Comparison of ENCODE assay signal across 1 cellular context in the genomic region with DNA sequence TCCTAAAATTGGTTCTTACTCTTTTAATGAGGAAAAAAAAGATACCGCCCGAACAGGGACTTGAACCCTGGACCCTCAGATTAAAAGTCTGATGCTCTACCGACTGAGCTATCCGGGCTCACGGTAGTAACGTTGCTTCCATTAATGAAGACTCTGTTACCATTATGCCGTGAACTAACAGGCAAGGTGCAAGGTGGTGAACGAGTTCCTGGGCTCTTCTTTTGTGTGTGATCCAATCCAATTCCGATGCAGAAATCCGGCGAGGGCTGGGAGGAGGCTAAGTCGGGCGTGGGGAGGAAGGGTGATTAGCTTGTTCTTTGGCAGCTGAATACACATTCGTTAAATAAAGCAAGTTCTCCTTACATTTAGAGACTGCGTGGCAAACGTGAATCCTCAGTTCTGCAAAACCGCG.
A peak's percentile ranks its signal among the peaks of the same experiment; 100 is the strongest.
TF ChIP-seq lines count a peak whose summit lies in the region.

No MANE protein-coding gene starts in this region.

TF ChIP-seq in HepG2, 621 proteins besides CTCF, POLR2A, EP300 and RAD21 (continued from another document and continues in another):
- no peak for TF ChIP-seq ZNF687 (CRISPR knock-in tag; IDR thresholded peaks at IDR 0.05)
- 0 out of 2 replicates have a peak, but pooled peaks have one; percentile 72 for TF ChIP-seq ZNF124 (CRISPR knock-in tag; IDR thresholded peaks at IDR 0.05)
- TF ChIP-seq KMT2B (CRISPR knock-in tag; IDR thresholded peaks at IDR 0.05), result peak; percentile 73; the same call in 1 of the 2 replicates
- peak; percentile 29; the same call in 1 of the 2 replicates for TF ChIP-seq NR2F6 (IDR thresholded peaks at IDR 0.05)
- TF ChIP-seq NR2F6 (CRISPR knock-in tag; IDR thresholded peaks at IDR 0.05), result 0 out of 2 replicates have a peak, but pooled peaks have one; percentile 13
- TF ChIP-seq MED8 (CRISPR knock-in tag; IDR thresholded peaks at IDR 0.05; ENCODE audit: insufficient replicate concordance), result no peak
- no peak for TF ChIP-seq TAF1 (CRISPR knock-in tag; IDR thresholded peaks at IDR 0.05)
- TF ChIP-seq ISL2 (CRISPR knock-in tag; IDR thresholded peaks at IDR 0.05), result no peak
- TF ChIP-seq FOXP1 (IDR thresholded peaks at IDR 0.05), result no peak
- no peak for TF ChIP-seq FOXP1 (CRISPR knock-in tag; IDR thresholded peaks at IDR 0.05)
- peak; percentile 38 for TF ChIP-seq JARID2 (CRISPR knock-in tag; IDR thresholded peaks at IDR 0.05; ENCODE audit: insufficient replicate concordance)
- TF ChIP-seq KLF11 (CRISPR knock-in tag; IDR thresholded peaks at IDR 0.05), result 0 out of 2 replicates have a peak, but pooled peaks have one; percentile 66
- TF ChIP-seq HDAC1 (CRISPR knock-in tag; IDR thresholded peaks at IDR 0.05), result peak; percentile 28; the same call in 1 of the 2 replicates
- no peak for TF ChIP-seq HIC2 (CRISPR knock-in tag; IDR thresholded peaks at IDR 0.05; ENCODE audit: low read depth)
- TF ChIP-seq KDM6A (CRISPR knock-in tag; IDR thresholded peaks at IDR 0.05; ENCODE audit: low read depth), result no peak
- TF ChIP-seq, protein P1, sequence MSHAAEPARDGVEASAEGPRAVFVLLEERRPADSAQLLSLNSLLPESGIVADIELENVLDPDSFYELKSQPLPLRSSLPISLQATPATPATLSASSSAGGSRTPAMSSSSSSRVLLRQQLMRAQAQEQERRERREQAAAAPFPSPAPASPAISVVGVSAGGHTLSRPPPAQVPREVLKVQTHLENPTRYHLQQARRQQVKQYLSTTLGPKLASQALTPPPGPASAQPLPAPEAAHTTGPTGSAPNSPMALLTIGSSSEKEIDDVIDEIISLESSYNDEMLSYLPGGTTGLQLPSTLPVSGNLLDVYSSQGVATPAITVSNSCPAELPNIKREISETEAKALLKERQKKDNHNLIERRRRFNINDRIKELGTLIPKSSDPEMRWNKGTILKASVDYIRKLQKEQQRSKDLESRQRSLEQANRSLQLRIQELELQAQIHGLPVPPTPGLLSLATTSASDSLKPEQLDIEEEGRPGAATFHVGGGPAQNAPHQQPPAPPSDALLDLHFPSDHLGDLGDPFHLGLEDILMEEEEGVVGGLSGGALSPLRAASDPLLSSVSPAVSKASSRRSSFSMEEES (CRISPR knock-in tag; IDR thresholded peaks at IDR 0.05), result no peak
- no peak for TF ChIP-seq ZNF510 (CRISPR knock-in tag; IDR thresholded peaks at IDR 0.05; ENCODE audit: low read depth)
- TF ChIP-seq JUNB (CRISPR knock-in tag; IDR thresholded peaks at IDR 0.05; ENCODE audit: borderline replicate concordance), result no peak
- TF ChIP-seq PPARG (CRISPR knock-in tag; conservative IDR thresholded peaks at IDR 0.05), result 0 out of 2 replicates have a peak, but pooled peaks have one; percentile 33
- TF ChIP-seq CBFB (CRISPR knock-in tag; IDR thresholded peaks at IDR 0.05), result no peak
- no peak; the same call in 1 of the 2 replicates for TF ChIP-seq GMEB1 (CRISPR knock-in tag; IDR thresholded peaks at IDR 0.05; ENCODE audit: borderline replicate concordance)
- no peak for TF ChIP-seq ZNF468 (CRISPR knock-in tag; IDR thresholded peaks at IDR 0.05)
- no peak for TF ChIP-seq ISX (CRISPR knock-in tag; conservative IDR thresholded peaks at IDR 0.05)
- no peak for TF ChIP-seq DPF2 (CRISPR knock-in tag; IDR thresholded peaks at IDR 0.05; ENCODE audit: borderline replicate concordance, low read depth)
- TF ChIP-seq, protein P2, sequence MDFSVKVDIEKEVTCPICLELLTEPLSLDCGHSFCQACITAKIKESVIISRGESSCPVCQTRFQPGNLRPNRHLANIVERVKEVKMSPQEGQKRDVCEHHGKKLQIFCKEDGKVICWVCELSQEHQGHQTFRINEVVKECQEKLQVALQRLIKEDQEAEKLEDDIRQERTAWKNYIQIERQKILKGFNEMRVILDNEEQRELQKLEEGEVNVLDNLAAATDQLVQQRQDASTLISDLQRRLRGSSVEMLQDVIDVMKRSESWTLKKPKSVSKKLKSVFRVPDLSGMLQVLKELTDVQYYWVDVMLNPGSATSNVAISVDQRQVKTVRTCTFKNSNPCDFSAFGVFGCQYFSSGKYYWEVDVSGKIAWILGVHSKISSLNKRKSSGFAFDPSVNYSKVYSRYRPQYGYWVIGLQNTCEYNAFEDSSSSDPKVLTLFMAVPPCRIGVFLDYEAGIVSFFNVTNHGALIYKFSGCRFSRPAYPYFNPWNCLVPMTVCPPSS (IDR thresholded peaks at IDR 0.05), result no peak
- no peak for TF ChIP-seq ZNF570 (CRISPR knock-in tag; IDR thresholded peaks at IDR 0.05; ENCODE audit: borderline replicate concordance)
- peak; percentile 21; the same call in 1 of the 2 replicates for TF ChIP-seq ZNF772 (CRISPR knock-in tag; IDR thresholded peaks at IDR 0.05)
- TF ChIP-seq, protein P3, sequence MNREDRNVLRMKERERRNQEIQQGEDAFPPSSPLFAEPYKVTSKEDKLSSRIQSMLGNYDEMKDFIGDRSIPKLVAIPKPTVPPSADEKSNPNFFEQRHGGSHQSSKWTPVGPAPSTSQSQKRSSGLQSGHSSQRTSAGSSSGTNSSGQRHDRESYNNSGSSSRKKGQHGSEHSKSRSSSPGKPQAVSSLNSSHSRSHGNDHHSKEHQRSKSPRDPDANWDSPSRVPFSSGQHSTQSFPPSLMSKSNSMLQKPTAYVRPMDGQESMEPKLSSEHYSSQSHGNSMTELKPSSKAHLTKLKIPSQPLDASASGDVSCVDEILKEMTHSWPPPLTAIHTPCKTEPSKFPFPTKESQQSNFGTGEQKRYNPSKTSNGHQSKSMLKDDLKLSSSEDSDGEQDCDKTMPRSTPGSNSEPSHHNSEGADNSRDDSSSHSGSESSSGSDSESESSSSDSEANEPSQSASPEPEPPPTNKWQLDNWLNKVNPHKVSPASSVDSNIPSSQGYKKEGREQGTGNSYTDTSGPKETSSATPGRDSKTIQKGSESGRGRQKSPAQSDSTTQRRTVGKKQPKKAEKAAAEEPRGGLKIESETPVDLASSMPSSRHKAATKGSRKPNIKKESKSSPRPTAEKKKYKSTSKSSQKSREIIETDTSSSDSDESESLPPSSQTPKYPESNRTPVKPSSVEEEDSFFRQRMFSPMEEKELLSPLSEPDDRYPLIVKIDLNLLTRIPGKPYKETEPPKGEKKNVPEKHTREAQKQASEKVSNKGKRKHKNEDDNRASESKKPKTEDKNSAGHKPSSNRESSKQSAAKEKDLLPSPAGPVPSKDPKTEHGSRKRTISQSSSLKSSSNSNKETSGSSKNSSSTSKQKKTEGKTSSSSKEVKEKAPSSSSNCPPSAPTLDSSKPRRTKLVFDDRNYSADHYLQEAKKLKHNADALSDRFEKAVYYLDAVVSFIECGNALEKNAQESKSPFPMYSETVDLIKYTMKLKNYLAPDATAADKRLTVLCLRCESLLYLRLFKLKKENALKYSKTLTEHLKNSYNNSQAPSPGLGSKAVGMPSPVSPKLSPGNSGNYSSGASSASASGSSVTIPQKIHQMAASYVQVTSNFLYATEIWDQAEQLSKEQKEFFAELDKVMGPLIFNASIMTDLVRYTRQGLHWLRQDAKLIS (CRISPR knock-in tag; IDR thresholded peaks at IDR 0.05), result no peak
- TF ChIP-seq XBP1 (CRISPR knock-in tag; IDR thresholded peaks at IDR 0.05), result no peak
- peak; percentile 69; the same call in 1 of the 2 replicates for TF ChIP-seq TGIF2 (CRISPR knock-in tag; IDR thresholded peaks at IDR 0.05)
- no peak for TF ChIP-seq ZNF746 (CRISPR knock-in tag; IDR thresholded peaks at IDR 0.05)
- no peak for TF ChIP-seq GATA4 (IDR thresholded peaks at IDR 0.05; ENCODE audit: borderline replicate concordance, low read depth)
- TF ChIP-seq REXO4 (CRISPR knock-in tag; IDR thresholded peaks at IDR 0.05; ENCODE audit: borderline replicate concordance), result no peak
- TF ChIP-seq ZNF616 (CRISPR knock-in tag; IDR thresholded peaks at IDR 0.05; ENCODE audit: low read depth), result no peak
- TF ChIP-seq TBL1XR1 (IDR thresholded peaks at IDR 0.05; ENCODE audit: borderline replicate concordance, low read length, partially characterized antibody), result no peak
- no peak for TF ChIP-seq SIN3A (IDR thresholded peaks at IDR 0.05; ENCODE audit: borderline replicate concordance, low read depth, low read length)
- TF ChIP-seq ZNF530 (CRISPR knock-in tag; IDR thresholded peaks at IDR 0.05; ENCODE audit: low read depth), result no peak
- TF ChIP-seq SCMH1 (CRISPR knock-in tag; IDR thresholded peaks at IDR 0.05; ENCODE audit: borderline replicate concordance), result no peak
- no peak for TF ChIP-seq ZFP36 (IDR thresholded peaks at IDR 0.05; ENCODE audit: borderline replicate concordance, low read depth, low read length, partially characterized antibody)
- no peak for TF ChIP-seq RARG (CRISPR knock-in tag; IDR thresholded peaks at IDR 0.05; ENCODE audit: low read depth)
- no peak for TF ChIP-seq SNAPC5 (CRISPR knock-in tag; IDR thresholded peaks at IDR 0.05; ENCODE audit: borderline replicate concordance)
- TF ChIP-seq GFI1 (CRISPR knock-in tag; IDR thresholded peaks at IDR 0.05; ENCODE audit: borderline replicate concordance), result 0 out of 2 replicates have a peak, but pooled peaks have one; percentile 29
- TF ChIP-seq SAP130 (CRISPR knock-in tag; IDR thresholded peaks at IDR 0.05; ENCODE audit: low read depth), result no peak; the same call in none of the 2 replicates
- no peak for TF ChIP-seq ZNF354B (CRISPR knock-in tag; IDR thresholded peaks at IDR 0.05)
- TF ChIP-seq, protein P4, sequence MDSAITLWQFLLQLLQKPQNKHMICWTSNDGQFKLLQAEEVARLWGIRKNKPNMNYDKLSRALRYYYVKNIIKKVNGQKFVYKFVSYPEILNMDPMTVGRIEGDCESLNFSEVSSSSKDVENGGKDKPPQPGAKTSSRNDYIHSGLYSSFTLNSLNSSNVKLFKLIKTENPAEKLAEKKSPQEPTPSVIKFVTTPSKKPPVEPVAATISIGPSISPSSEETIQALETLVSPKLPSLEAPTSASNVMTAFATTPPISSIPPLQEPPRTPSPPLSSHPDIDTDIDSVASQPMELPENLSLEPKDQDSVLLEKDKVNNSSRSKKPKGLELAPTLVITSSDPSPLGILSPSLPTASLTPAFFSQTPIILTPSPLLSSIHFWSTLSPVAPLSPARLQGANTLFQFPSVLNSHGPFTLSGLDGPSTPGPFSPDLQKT (CRISPR knock-in tag; IDR thresholded peaks at IDR 0.05; ENCODE audit: borderline replicate concordance), result no peak
- no peak for TF ChIP-seq ZBTB1 (CRISPR knock-in tag; IDR thresholded peaks at IDR 0.05; ENCODE audit: borderline replicate concordance)
- peak; percentile 80; the same call in 1 of the 2 replicates for TF ChIP-seq ZNF605 (CRISPR knock-in tag; IDR thresholded peaks at IDR 0.05)
- peak; percentile 65 for TF ChIP-seq THRA (CRISPR knock-in tag; IDR thresholded peaks at IDR 0.05; ENCODE audit: borderline replicate concordance)
